14 cellular contexts compared by ENCODE assay signal in the genomic region with DNA sequence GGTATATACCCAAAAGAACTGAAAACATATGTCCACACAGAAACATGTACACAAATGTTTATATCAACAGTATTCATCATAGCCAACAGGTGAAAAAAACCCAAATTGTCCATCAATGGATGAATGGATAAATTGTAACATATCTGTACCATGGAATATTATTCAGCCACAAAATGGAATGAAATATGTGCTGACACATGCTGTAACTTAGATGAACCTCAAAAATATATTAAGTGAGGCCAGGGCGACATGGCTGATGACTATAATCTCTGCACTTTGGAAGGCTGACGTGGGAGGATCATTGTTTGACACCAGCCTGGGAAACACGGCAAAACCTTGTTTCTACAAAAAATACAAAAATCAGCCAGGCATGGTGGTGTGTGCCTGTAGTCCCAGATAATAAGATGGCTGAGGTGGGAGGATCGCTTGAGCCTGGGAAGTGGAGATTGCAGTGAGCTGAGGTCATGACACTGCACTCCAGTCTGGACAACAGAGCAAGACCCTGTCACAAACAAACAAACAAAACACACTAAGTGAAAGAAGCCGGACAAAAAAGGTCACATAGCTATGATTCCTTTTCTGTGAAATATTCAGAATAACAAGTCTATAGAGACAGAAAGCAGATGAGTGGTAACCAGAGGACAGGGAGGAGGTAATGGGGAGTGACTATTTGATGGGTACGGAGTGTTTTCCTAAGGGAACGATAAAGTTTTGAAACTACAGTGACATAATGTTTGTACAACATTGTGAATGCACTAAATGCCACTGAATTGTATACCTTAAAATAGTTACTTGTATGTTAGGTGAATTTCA. TPM values are rescaled to one million over a fixed set of nuclear protein-coding genes. Genes with fewer than 3 reads are reported as not detected.
DNase-seq lines count a peak whose midpoint lies in the region; ATAC-seq and TF ChIP-seq lines count a peak whose summit lies in the region.
"Had no signal": no experiment of that assay in that cellular context is flagged by ENCODE, and none has a peak within 500 bp of the region (broad histone marks: within the 10 kb centered on the region; RNA-seq: fewer than 3 reads in every experiment).

No MANE protein-coding gene starts in this region.

- H3K79me2 ChIP-seq in H9 (ENCODE audit: insufficient read depth, low read length) = no peaks in the 10 kb centered on the region

- no peaks in the 10 kb centered on the region for H3K27me3 ChIP-seq in H9 (ENCODE audit: insufficient read depth, low read length)
- no peaks in the 10 kb centered on the region for H3K27me3 ChIP-seq in testis

- no peak overlapping the region for H2BK20ac ChIP-seq in H9 (ENCODE audit: low read depth, low read length, poor library complexity, severe bottlenecking)

- no peak for DNase-seq in H9
- peak; percentile 56 for DNase-seq in choroid plexus epithelial cell (ENCODE audit: low read depth)
- no peak for DNase-seq in nephron progenitor cell
- DNase-seq in NCI-H2227 (lab: John Stamatoyannopoulos, UW; ENCODE audit: unreplicated experiment) = no peak
- no peak for DNase-seq in testis
- DNase-seq: CD8-positive, alpha-beta T cell; GF-D8; Karpas-422; NCI-H1105 treated with DMSO at 0.1 percent for 48 hours; NCI-H187 treated with DMSO at 0.1 percent for 48 hours; SHP77 had no signal

- no peak overlapping the region for H2BK5ac ChIP-seq in H9 (ENCODE audit: insufficient read length, low read length)

- no peak overlapping the region for H2BK120ac ChIP-seq in H9 (ENCODE audit: low read depth, low read length, poor library complexity, severe bottlenecking)

- H3K4me3 Mint-ChIP-seq in H9 (no peak overlapping the region), nephron progenitor cell (no peak overlapping the region)
- H3K4me3 Mint-ChIP-seq: CD8-positive, alpha-beta T cell had no signal

- H2BK12ac ChIP-seq in H9 (ENCODE audit: insufficient read length, low read depth, low read length) = no peak overlapping the region

- H3K27me3 Mint-ChIP-seq in H9 (ENCODE audit: low read depth) (no peaks in the 10 kb centered on the region), nephron progenitor cell (ENCODE audit: low read depth, poor library complexity) (peaks cover 3% of the 10 kb centered on the region)

- no peak overlapping the region for H2BK15ac ChIP-seq in H9 (ENCODE audit: low read depth, low read length)

- no peak overlapping the region for H3K9ac ChIP-seq in H9 (ENCODE audit: extremely low read depth, insufficient read length, low read length)

- no peaks in the 10 kb centered on the region for H3K9me3 Mint-ChIP-seq in H9
- no peaks in the 10 kb centered on the region for H3K9me3 Mint-ChIP-seq in nephron progenitor cell
- H3K9me3 Mint-ChIP-seq: CD8-positive, alpha-beta T cell had no signal

- no peak overlapping the region for H3K56ac ChIP-seq in H9 (ENCODE audit: insufficient read length, low read depth, low read length)

- no peak overlapping the region for H4K8ac ChIP-seq in H9 (replicated peaks; ENCODE audit: insufficient read length, low read depth, low read length)

- peaks cover 7 to 13% (median 8%) of the 10 kb centered on the region in 3 experiments; a peak in 6 of 7 replicates for H3K36me3 Mint-ChIP-seq in H9 (ENCODE audit: insufficient read depth in 1 of 3, low read depth in 3 of 3)
- peaks cover 15% of the 10 kb centered on the region for H3K36me3 Mint-ChIP-seq in nephron progenitor cell (ENCODE audit: low read depth)

- H3K36me3 ChIP-seq in testis (ENCODE audit: low read depth, missing control alignments) = no peaks in the 10 kb centered on the region

- intact Hi-C loops in testis (cut with DNase I; ENCODE audit: low total_unique reads) = no loop called here

- no peak overlapping the region for H3K4ac ChIP-seq in H9 (ENCODE audit: low read depth, low read length)

- no peak overlapping the region for H2AFZ ChIP-seq in H9 (ENCODE audit: low read length)

- H3K14ac ChIP-seq in H9 (ENCODE audit: insufficient read depth, low read length) = no peak overlapping the region

- no peak overlapping the region for H3K18ac ChIP-seq in H9 (ENCODE audit: insufficient read length, low read depth, low read length)

- no peak overlapping the region for H4K5ac ChIP-seq in H9 (ENCODE audit: insufficient read length, low read depth, low read length)

- H3K23me2 ChIP-seq in H9 (ENCODE audit: insufficient read length, low read depth, low read length, poor library complexity, severe bottlenecking) = no peaks in the 10 kb centered on the region

- no peak overlapping the region for H2AK5ac ChIP-seq in H9 (ENCODE audit: insufficient read length, low read length)

- H3K9me3 ChIP-seq in H9 (ENCODE audit: control insufficient read depth, low read depth, low read length) (no peaks in the 10 kb centered on the region), testis (no peaks in the 10 kb centered on the region)

- H3K4me2 ChIP-seq in H9 (ENCODE audit: insufficient read depth, insufficient read length, low read length) = no peak overlapping the region

- no peaks in the 10 kb centered on the region for H4K20me1 ChIP-seq in H9 (ENCODE audit: control insufficient read depth, insufficient read depth, insufficient read length)

- H3K4me1 Mint-ChIP-seq in H9 = no peaks in the 10 kb centered on the region
- H3K4me1 Mint-ChIP-seq in nephron progenitor cell = peaks cover 6% of the 10 kb centered on the region

- no peak overlapping the region for H3K23ac ChIP-seq in H9 (ENCODE audit: insufficient read length, low read depth, low read length)

- no peaks in the 10 kb centered on the region for H3K79me1 ChIP-seq in H9 (ENCODE audit: insufficient read depth, low read depth, low read length, poor library complexity, severe bottlenecking)

- no peak for TF ChIP-seq POLR2A in testis (IDR thresholded peaks at IDR 0.05)

- H3K27ac ChIP-seq in H9 (ENCODE audit: insufficient read length, low read depth, low read length) (no peak overlapping the region), testis (no peak overlapping the region)

- no peak overlapping the region for H3K4me3 ChIP-seq in choroid plexus epithelial cell (ENCODE audit: low read depth, low read length)
- no peak overlapping the region for H3K4me3 ChIP-seq in testis

- H3K27ac Mint-ChIP-seq in H9 (peak overlapping the region in 2 of 3 experiments; percentile 10 to 36; a peak in 4 of 7 replicates), nephron progenitor cell (peak overlapping the region; percentile 69)
- H3K27ac Mint-ChIP-seq: CD8-positive, alpha-beta T cell had no signal

- ATAC-seq in GM18873 (IDR thresholded peaks at IDR 0.05; ENCODE audit: low FRiP score, unreplicated experiment) = no peak
- ATAC-seq: CD8-positive, alpha-beta T cell; SK-N-SH treated with all-trans-retinoic acid at 6 μM for 48 hours had no signal

- WGBS in H9 (ENCODE audit: extremely low coverage, insufficient read length, low lambda C conversion rate) = no CpG with 5 or more reads among the region's 7 CpGs
- WGBS in testis, 2 donors = 68 to 82% methylated on average over 7 of the region's 7 CpGs

- H4K91ac ChIP-seq in H9 (ENCODE audit: insufficient read length, low read depth, low read length) = no peak overlapping the region

- H3K4me1 ChIP-seq in H9 (ENCODE audit: insufficient read depth, low read length) = no peaks in the 10 kb centered on the region
- no peaks in the 10 kb centered on the region for H3K4me1 ChIP-seq in testis

- no peak overlapping the region for H3T11ph ChIP-seq in H9 (ENCODE audit: low read length)

- TF ChIP-seq CTCF in H9 (conservative IDR thresholded peaks at IDR 0.05) = no peak
- TF ChIP-seq CTCF in choroid plexus epithelial cell (conservative IDR thresholded peaks at IDR 0.05; ENCODE audit: low read depth, low read length) = no peak
- no peak for TF ChIP-seq CTCF in nephron progenitor cell (IDR thresholded peaks at IDR 0.05)
- TF ChIP-seq CTCF in testis (IDR thresholded peaks at IDR 0.05) = no peak

RNA-seq across cellular contexts. Expression of gene KYAT1, which starts 11.4 kb away (rescaled TPM):
- total RNA-seq in H9 (2021) = 14.6 and 15.2 TPM in 2 replicates
- total RNA-seq in testis = 10 to 100 TPM; 14.0 to 18.0 TPM
- 11.6 TPM for polyA plus RNA-seq in testis (ENCODE audit: insufficient read depth, low read depth, low replicate concordance)

RNA-seq across cellular contexts. Expression of gene LRRC8A, which starts 11.6 kb away (rescaled TPM):
- total RNA-seq in H9 (2021) = 76.0 and 79.2 TPM in 2 replicates
- total RNA-seq in testis = 10 to 100 TPM; 54.3 to 61.3 TPM
- 30.9 TPM for polyA plus RNA-seq in testis (ENCODE audit: insufficient read depth, low read depth, low replicate concordance)

RNA-seq across cellular contexts. Expression of gene SPOUT1, which starts 40.7 kb away (rescaled TPM):
- 86.3 and 91.8 TPM in 2 replicates for total RNA-seq in H9 (2021)
- 10 to 100 TPM; 34.0 to 43.2 TPM for total RNA-seq in testis
- polyA plus RNA-seq in testis (ENCODE audit: insufficient read depth, low read depth, low replicate concordance) = 14.4 TPM

RNA-seq across cellular contexts. Expression of gene PHYHD1, which starts 50.4 kb away (rescaled TPM):
- total RNA-seq in H9 (2021) (18.0 and 22.2 TPM in 2 replicates), testis (10 to 100 TPM; 10.9 to 18.5 TPM)
- polyA plus RNA-seq in testis (ENCODE audit: insufficient read depth, low read depth, low replicate concordance) = 15.1 TPM
- total RNA-seq: NCI-H460 had no signal

RNA-seq across cellular contexts. Expression of gene ENDOG, which starts 52.0 kb away (rescaled TPM):
- 16.7 and 17.6 TPM in 2 replicates for total RNA-seq in H9 (2021)
- 10 to 100 TPM; 28.9 to 30.4 TPM for total RNA-seq in testis
- polyA plus RNA-seq in testis (ENCODE audit: insufficient read depth, low read depth, low replicate concordance) = 33.9 TPM
